ENCODE assay signal across 18 cellular contexts in genomic region chr11:94117871-94118270, GRCh38. TPM values are rescaled to one million over a fixed set of nuclear protein-coding genes. Genes with fewer than 3 reads are reported as not detected.
DNase-seq lines count a peak whose midpoint lies in the region; ATAC-seq, FAIRE-seq and TF ChIP-seq lines count a peak whose summit lies in the region.
"Had no signal": no experiment of that assay in that cellular context is flagged by ENCODE, and none has a peak within 500 bp of the region (broad histone marks: within the 10 kb centered on the region; RNA-seq: fewer than 3 reads in every experiment).

No MANE protein-coding gene starts in this region.

- DNase-seq in EH (ENCODE audit: low read depth), result peak; percentile 73
- DNase-seq in IMR-90, result peak; percentile 49
- DNase-seq in bronchial epithelial cell (ENCODE audit: low read depth), result peak; percentile 70
- DNase-seq in foreskin keratinocyte, result peak; percentile 53 to 68
- no peak for DNase-seq in NCI-H1436 (lab: John Stamatoyannopoulos, UW)
- DNase-seq in dermis blood vessel endothelial cell, result no peak
- DNase-seq: DMS 273 treated with DMSO at 0.1 percent for 48 hours, H9, NCI-H1436 treated with DMSO at 0.1 percent for 48 hours, NCI-H2081, NCI-H510A treated with DMSO at 0.1 percent for 48 hours had no signal

- no peak overlapping the region; the same call in 1 of the 2 replicates for H3K23ac ChIP-seq in IMR-90 (ENCODE audit: low read depth, low read length)

- H3K4me3 ChIP-seq in IMR-90 (ENCODE audit: insufficient read depth, low read depth, low read length), result no peak overlapping the region
- H3K4me3 ChIP-seq in bronchial epithelial cell (ENCODE audit: low read depth, low read length), result no peak overlapping the region
- H3K4me3 ChIP-seq: BLaER1 treated with 17β-estradiol and CSF1 and Interleukin-3, amounts not matched to agents 10 nM and 100 nM; SK-N-MC had no signal

- no peak for TF ChIP-seq POLR2A in IMR-90 (IDR thresholded peaks at IDR 0.05; ENCODE audit: low read depth, low read length)

- H3K4me1 ChIP-seq in IMR-90 (ENCODE audit: control insufficient read depth, insufficient read depth, low read length) (peaks cover 8% of the 10 kb centered on the region; the same call in 1 of the 2 replicates), foreskin keratinocyte (peaks cover 13% of the 10 kb centered on the region)
- H3K4me1 ChIP-seq: BLaER1 treated with 17β-estradiol and CSF1 and Interleukin-3, amounts not matched to agents 10 nM and 100 nM had no signal

- dilution Hi-C loops in IMR-90 (cut with HindIII; ENCODE audit: low sequenced_read_pairs, unreplicated experiment), result no loop called here

- H3K14ac ChIP-seq in IMR-90 (replicated peaks; ENCODE audit: low read depth, low read length), result peak overlapping the region; percentile 23; the same call in 1 of the 2 replicates

- no peak overlapping the region for H2AK9ac ChIP-seq in IMR-90 (replicated peaks; ENCODE audit: low read depth, low read length, poor library complexity)

- TF ChIP-seq RAD21 in IMR-90 (IDR thresholded peaks at IDR 0.05; ENCODE audit: low read length), result no peak

- peaks cover 0 to 11% of the 10 kb centered on the region in 2 experiments; a peak in 2 of 4 replicates for H3K79me1 ChIP-seq in IMR-90 (ENCODE audit: low read depth in 1 of 2, low read length in 2 of 2)

- H3K27me3 ChIP-seq in IMR-90 (ENCODE audit: control insufficient read depth, insufficient read depth, low read length) (no peaks in the 10 kb centered on the region), bronchial epithelial cell (ENCODE audit: control insufficient read depth, insufficient read depth, low read length) (no peaks in the 10 kb centered on the region), foreskin keratinocyte (no peaks in the 10 kb centered on the region)
- H3K27me3 ChIP-seq: BLaER1 treated with 17β-estradiol and CSF1 and Interleukin-3, amounts not matched to agents 10 nM and 100 nM had no signal

- H2BK5ac ChIP-seq in IMR-90 (ENCODE audit: low read depth, low read length, poor library complexity, severe bottlenecking), result peak overlapping the region; percentile 58

- peak overlapping the region; percentile 4; the same call in 1 of the 2 replicates for H3K4me2 ChIP-seq in IMR-90 (ENCODE audit: low read depth, low read length)
- H3K4me2 ChIP-seq: BLaER1 treated with 17β-estradiol and CSF1 and Interleukin-3, amounts not matched to agents 10 nM and 100 nM had no signal

- H3K36me3 ChIP-seq in IMR-90 (ENCODE audit: control insufficient read depth, insufficient read depth, low read length) (no peaks in the 10 kb centered on the region), bronchial epithelial cell (ENCODE audit: control insufficient read depth, insufficient read depth, low read length) (no peaks in the 10 kb centered on the region)
- H3K36me3 ChIP-seq: BLaER1 treated with 17β-estradiol and CSF1 and Interleukin-3, amounts not matched to agents 10 nM and 100 nM had no signal

- ATAC-seq in IMR-90 (ENCODE audit: low read depth) (peak; percentile 56), foreskin keratinocyte (peak; percentile 83), GM19351 (IDR thresholded peaks at IDR 0.05; ENCODE audit: unreplicated experiment) (no peak)
- ATAC-seq: Panc1, Right ventricle myocardium inferior had no signal

- intact Hi-C loops in IMR-90 (cut with micrococcal nuclease), result no loop called here

- no peak overlapping the region for H3K56ac ChIP-seq in IMR-90 (ENCODE audit: extremely low read depth, insufficient read depth, low read length)

- peak overlapping the region; percentile 75 for H2BK120ac ChIP-seq in IMR-90 (ENCODE audit: low read depth, low read length)

- H3K9me3 ChIP-seq in IMR-90 (ENCODE audit: control insufficient read depth, insufficient read depth, low read length), result no peaks in the 10 kb centered on the region

- H4K5ac ChIP-seq in IMR-90 (ENCODE audit: low read depth, low read length), result peak overlapping the region; percentile 68; the same call in 1 of the 2 replicates

- peak overlapping the region in 1 of 2 experiments; percentile 14; a peak in 1 of 4 replicates for H4K8ac ChIP-seq in IMR-90 (ENCODE audit: low read depth in 2 of 2, low read length in 2 of 2)

- H4K20me1 ChIP-seq in IMR-90 (ENCODE audit: insufficient read depth, low read length), result no peaks in the 10 kb centered on the region
- H4K20me1 ChIP-seq: BLaER1 treated with 17β-estradiol and CSF1 and Interleukin-3, amounts not matched to agents 10 nM and 100 nM had no signal

- H3K9me1 ChIP-seq in IMR-90 (ENCODE audit: insufficient read depth, low read length), result peaks cover 9% of the 10 kb centered on the region

- peak overlapping the region; percentile 76 for H2BK20ac ChIP-seq in IMR-90 (ENCODE audit: low read depth, low read length)

- peak overlapping the region; percentile 18 for H2AFZ ChIP-seq in IMR-90 (replicated peaks; ENCODE audit: low read length, poor library complexity)

- POLR2A ChIA-PET in IMR-90 (lab: Charles Lee; ENCODE audit: unreplicated experiment), result no interaction called here

- H3K9ac ChIP-seq in IMR-90 (ENCODE audit: low read depth, low read length), result no peak overlapping the region
- H3K9ac ChIP-seq: BLaER1 treated with 17β-estradiol and CSF1 and Interleukin-3, amounts not matched to agents 10 nM and 100 nM had no signal

- TF ChIP-seq CTCF in IMR-90 (conservative IDR thresholded peaks at IDR 0.05; ENCODE audit: low read depth, low read length), result no peak
- TF ChIP-seq CTCF in bronchial epithelial cell (IDR thresholded peaks at IDR 0.05; ENCODE audit: insufficient read depth, low read length, severe bottlenecking), result no peak
- no peak for TF ChIP-seq CTCF in foreskin keratinocyte (conservative IDR thresholded peaks at IDR 0.05)

- peak overlapping the region; percentile 1 for H3K4ac ChIP-seq in IMR-90 (ENCODE audit: low read depth, low read length)

- peak overlapping the region; percentile 48 for H4K91ac ChIP-seq in IMR-90 (ENCODE audit: insufficient read depth, low read depth, low read length)

- peak overlapping the region; percentile 11; the same call in 1 of the 2 replicates for H3K18ac ChIP-seq in IMR-90 (ENCODE audit: low read depth, low read length)

- no TSS peak for BruUV-seq in IMR-90 (replicated peaks; lab: Mats Ljungman, UMichigan)

- H2BK15ac ChIP-seq in IMR-90 (ENCODE audit: low read depth, low read length), result peak overlapping the region; percentile 79

- H3K27ac ChIP-seq in IMR-90 (ENCODE audit: insufficient read depth, low read length) (no peak overlapping the region), foreskin keratinocyte (no peak overlapping the region)
- H3K27ac ChIP-seq: BLaER1 treated with 17β-estradiol and CSF1 and Interleukin-3, amounts not matched to agents 10 nM and 100 nM; SK-N-MC had no signal

- no peak for FAIRE-seq in bronchial epithelial cell (lab: Jason Lieb, UNC)
- FAIRE-seq: A204.1, GM19239 had no signal

- CTCF ChIA-PET in IMR-90 (lab: Yijun Ruan, JAX), result no interaction called here

- no peak overlapping the region for H2AK5ac ChIP-seq in IMR-90 (ENCODE audit: low read depth, low read length)

- in situ Hi-C loops in IMR-90 (cut with MboI; ENCODE audit: low sequenced_read_pairs), result no loop called here

TF ChIP-seq in IMR-90, 13 proteins besides CTCF, POLR2A, EP300 and RAD21:
- TF ChIP-seq MAFK (IDR thresholded peaks at IDR 0.05; ENCODE audit: low read depth, low read length), result no peak
- TF ChIP-seq SMC3 (IDR thresholded peaks at IDR 0.05; ENCODE audit: low read depth, low read length), result no peak
- no peak for TF ChIP-seq CHD1 (IDR thresholded peaks at IDR 0.05; ENCODE audit: low read depth, low read length)
- no peak for TF ChIP-seq MAZ (IDR thresholded peaks at IDR 0.05; ENCODE audit: borderline replicate concordance, low read depth, low read length)

RNA-seq across cellular contexts. Expression of gene PANX1, which starts 10.8 kb away (rescaled TPM):
- total RNA-seq in IMR-90 (2012; rRNA removed) (70.3 and 70.8 TPM in 2 replicates), bronchial epithelial cell (44.8 and 60.3 TPM in 2 replicates), foreskin keratinocyte (67.1 and 69.4 TPM in 2 replicates), dermis blood vessel endothelial cell (24.8 and 27.4 TPM in 2 replicates)
- polyA plus RNA-seq in IMR-90 (2012; rRNA removed) (26.3 and 29.8 TPM in 2 replicates), foreskin keratinocyte (16.6 and 17.9 TPM in 2 replicates)
- 13.5 and 16.4 TPM in 2 replicates for polyA plus RNA-seq in IMR-90 (2012; cell fraction: cytosol; rRNA removed)
- 5.1 and 13.1 TPM in 2 replicates for polyA plus RNA-seq in IMR-90 (2012; cell fraction: nucleus; rRNA removed; ENCODE audit: low replicate concordance)

Comparison
In these comparisons a context has a peak if more than half of its experiments do, and no peak if none do; other contexts are left out.
1. DNase-seq: peak in EH (single experiment), IMR-90 (single experiment), bronchial epithelial cell (single experiment) and foreskin keratinocyte (2 of 2); none in NCI-H1436 (single experiment) and dermis blood vessel endothelial cell (single experiment).